ENCODE assay signal across 8 cellular contexts in genomic region chr4:112633477-112634235, GRCh38. TPM values are rescaled to one million over a fixed set of nuclear protein-coding genes. Genes with fewer than 3 reads are reported as not detected.
DNase-seq lines count a peak whose midpoint lies in the region; ATAC-seq and TF ChIP-seq lines count a peak whose summit lies in the region.

No MANE protein-coding gene starts in this region.

- no peaks in the 10 kb centered on the region for H3K36me3 ChIP-seq in breast epithelium
- no peaks in the 10 kb centered on the region for H3K36me3 ChIP-seq in mucosa of descending colon (ENCODE audit: low read depth)
- no peaks in the 10 kb centered on the region for H3K36me3 ChIP-seq in colonic mucosa

- ATAC-seq in mucosa of descending colon (no peak), HG03571 (IDR thresholded peaks at IDR 0.05; ENCODE audit: unreplicated experiment) (no peak), HG02970 (IDR thresholded peaks at IDR 0.05; ENCODE audit: low FRiP score, unreplicated experiment) (no peak)

- H3K4me3 ChIP-seq in GM12865 (ENCODE audit: low read depth, low read length) (peak overlapping the region; percentile 15; the same call in 1 of the 2 replicates), breast epithelium (no peak overlapping the region), mucosa of descending colon (no peak overlapping the region), colonic mucosa (no peak overlapping the region)

- intact Hi-C loops in breast epithelium (cut with DNase I; ENCODE audit: low total_unique reads) (no loop called here), mucosa of descending colon (cut with DNase I, micrococcal nuclease) (loop anchor here (10.0 kb wide), 2 partner anchors 131 to 301 kb away; no protein-coding TSS in a partner anchor), colonic mucosa (cut with DNase I) (loop anchor here (5.0 kb wide), 2 partner anchors 134 to 304 kb away; no protein-coding TSS in a partner anchor)

- H3K9me3 ChIP-seq in breast epithelium: no peaks in the 10 kb centered on the region
- H3K9me3 ChIP-seq in mucosa of descending colon: no peaks in the 10 kb centered on the region
- H3K9me3 ChIP-seq in colonic mucosa: no peaks in the 10 kb centered on the region

- no peak for TF ChIP-seq POLR2A in breast epithelium (IDR thresholded peaks at IDR 0.05)

- TF ChIP-seq CTCF in GM12865 (IDR thresholded peaks at IDR 0.05; ENCODE audit: insufficient read depth, low read depth, low read length, missing control alignments): peak; percentile 40
- peak in 2 of 3 donors; percentile 18 to 36 for TF ChIP-seq CTCF in breast epithelium (IDR thresholded peaks at IDR 0.05)
- TF ChIP-seq CTCF in mucosa of descending colon (IDR thresholded peaks at IDR 0.05): peak; percentile 11
- no peak for TF ChIP-seq CTCF in colonic mucosa (IDR thresholded peaks at IDR 0.05)

- no peak overlapping the region for H3K9ac ChIP-seq in colonic mucosa (ENCODE audit: low read depth in 2 of 2, low read length in 2 of 2)

- H3K27ac ChIP-seq in breast epithelium (no peak overlapping the region), colonic mucosa (no peak overlapping the region)

- DNase-seq in AG08395 (ENCODE audit: low spot score) (peak; percentile 39), GM12865 (ENCODE audit: low read depth) (peak; percentile 40), NCI-H2196 treated with DMSO at 0.1 percent for 48 hours (lab: John Stamatoyannopoulos, UW; ENCODE audit: unreplicated experiment) (peak; percentile 0), breast epithelium (ENCODE audit: low spot score in 2 of 2) (no peak), mucosa of descending colon (peak in 1 of 3 donors; percentile 12), colonic mucosa (no peak)

- no peaks in the 10 kb centered on the region for H3K27me3 ChIP-seq in breast epithelium
- no peaks in the 10 kb centered on the region for H3K27me3 ChIP-seq in colonic mucosa

- H3K4me1 ChIP-seq in breast epithelium (peaks cover 0 to 7% of the 10 kb centered on the region in 2 donors), mucosa of descending colon (ENCODE audit: low read depth) (peaks cover 7% of the 10 kb centered on the region), colonic mucosa (no peaks in the 10 kb centered on the region)

RNA-seq across cellular contexts. Expression of gene ZGRF1, which starts 3.1 kb away (rescaled TPM):
- total RNA-seq in breast epithelium (1 to 10 TPM; 4.9 to 9.4 (median 5.0) TPM), mucosa of descending colon (1 to 10 TPM; 2.6 to 6.8 (median 3.7) TPM), colonic mucosa (10 to 100 TPM in 1 of 2 donors, 1 to 10 TPM in 1; 3.4 to 11.4 TPM)

RNA-seq across cellular contexts. Expression of gene LARP7, which starts 3.3 kb away (rescaled TPM):
- total RNA-seq in breast epithelium: 10 to 100 TPM; 39.3 to 57.5 (median 51.8) TPM
- 10 to 100 TPM; 37.7 to 46.5 (median 38.5) TPM for total RNA-seq in mucosa of descending colon
- total RNA-seq in colonic mucosa: 10 to 100 TPM; 35.3 to 36.1 TPM

Comparison
In these comparisons a context has a peak if more than half of its experiments do, and no peak if none do; other contexts are left out.
1. DNase-seq: peak in AG08395 (single experiment), GM12865 (single experiment) and NCI-H2196 treated with DMSO at 0.1 percent for 48 hours (single experiment); none in breast epithelium (0 of 2) and colonic mucosa (single experiment).